In the genomic region with DNA sequence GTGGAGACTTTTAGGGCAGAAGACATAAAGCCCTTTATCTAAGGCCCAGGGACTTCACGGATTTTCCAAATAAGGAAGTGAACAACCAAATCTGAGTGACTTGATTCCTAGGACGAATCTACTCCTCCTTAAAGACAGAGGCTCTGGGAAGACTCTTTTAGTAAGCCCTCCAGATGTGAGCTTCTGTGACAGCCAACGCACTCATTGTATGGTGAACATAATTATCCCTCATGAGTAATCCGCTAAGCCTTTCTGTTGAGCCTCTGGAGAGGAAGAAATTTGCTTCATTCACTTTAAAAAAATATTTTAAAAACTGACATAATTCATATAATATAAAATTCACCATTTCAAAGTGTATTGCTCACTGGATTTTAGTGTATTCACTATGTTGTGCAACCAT, we compare ENCODE assay signal across 13 cellular contexts. TPM values are rescaled to one million over a fixed set of nuclear protein-coding genes. Genes with fewer than 3 reads are reported as not detected.
A peak's percentile ranks its signal among the peaks of the same experiment; 100 is the strongest.
DNase-seq lines count a peak whose midpoint lies in the region; ATAC-seq and TF ChIP-seq lines count a peak whose summit lies in the region.
"Had no signal": no experiment of that assay in that cellular context is flagged by ENCODE, and none has a peak within 500 bp of the region (broad histone marks: within the 10 kb centered on the region; RNA-seq: fewer than 3 reads in every experiment).

No MANE protein-coding gene starts in this region.

- H2AFZ ChIP-seq in GM23338, result no peak overlapping the region
- H2AFZ ChIP-seq: parathyroid adenoma had no signal

- no peak overlapping the region for H3K4me2 ChIP-seq in GM23338

- POLR2A ChIA-PET in CD8-positive, alpha-beta T cell (lab: Charles Lee), result interaction anchor here (1.8 kb wide), 1 partner anchor 9 kb away, joined by 5 read pairs; no protein-coding TSS in a partner anchor

- peaks cover 15% of the 10 kb centered on the region; the same call in 1 of the 2 replicates for H4K20me1 ChIP-seq in GM23338 (replicated peaks; ENCODE audit: insufficient read depth)

- H3K4me1 ChIP-seq in GM23338 (ENCODE audit: insufficient read depth) (peaks cover 8% of the 10 kb centered on the region; the same call in 1 of the 2 replicates), adipocyte (ENCODE audit: control insufficient read depth, insufficient read depth, low read length) (peaks cover 31% of the 10 kb centered on the region), gastroesophageal sphincter (peaks cover 0 to 17% (median 0%) of the 10 kb centered on the region in 3 donors)
- no peaks in the 10 kb centered on the region for H3K4me1 ChIP-seq in CD8-positive, alpha-beta T cell (ENCODE audit: insufficient read depth, low read length)

- H3K27me3 Mint-ChIP-seq in GM23338 (ENCODE audit: insufficient read depth, low read depth, poor library complexity), result no peaks in the 10 kb centered on the region
- no peaks in the 10 kb centered on the region for H3K27me3 Mint-ChIP-seq in CD8-positive, alpha-beta T cell (ENCODE audit: low read depth)

- H3K27ac ChIP-seq in GM23338 (ENCODE audit: low read depth) (peak overlapping the region; percentile 67), substantia nigra (ENCODE audit: low read depth, low read length, poor library complexity, severe bottlenecking) (peak overlapping the region; percentile 39), gastroesophageal sphincter (peak overlapping the region in 2 of 4 donors; percentile 38 to 39)
- H3K27ac ChIP-seq in CD8-positive, alpha-beta T cell (ENCODE audit: low read depth, low read length), result no peak overlapping the region
- H3K27ac ChIP-seq: parathyroid adenoma had no signal

- no peak overlapping the region for H3K27ac Mint-ChIP-seq in GM23338
- H3K27ac Mint-ChIP-seq in CD8-positive, alpha-beta T cell, result no peak overlapping the region

- H3K36me3 Mint-ChIP-seq in GM23338 (ENCODE audit: low read depth), result peaks cover 6% of the 10 kb centered on the region; the same call in 2 of the 3 replicates
- H3K36me3 Mint-ChIP-seq in CD8-positive, alpha-beta T cell, result peaks cover 89% of the 10 kb centered on the region

- intact Hi-C loops in CD8-positive, alpha-beta T cell (cut with DNase I, micrococcal nuclease), result no loop called here

- peaks cover 19% of the 10 kb centered on the region for H3K4me1 Mint-ChIP-seq in GM23338
- H3K4me1 Mint-ChIP-seq in CD8-positive, alpha-beta T cell (ENCODE audit: low read depth), result peaks cover 2% of the 10 kb centered on the region

- no peaks in the 10 kb centered on the region for H3K27me3 ChIP-seq in GM23338 (ENCODE audit: insufficient read depth)
- no peaks in the 10 kb centered on the region for H3K27me3 ChIP-seq in adipocyte (replicated peaks; ENCODE audit: control insufficient read depth, insufficient read depth, low read length)
- no peaks in the 10 kb centered on the region for H3K27me3 ChIP-seq in CD8-positive, alpha-beta T cell (ENCODE audit: insufficient read depth, low read length)
- no peaks in the 10 kb centered on the region for H3K27me3 ChIP-seq in gastroesophageal sphincter

- H3K4me3 ChIP-seq in GM23338 (no peak overlapping the region), adipocyte (ENCODE audit: low read length) (peak overlapping the region; percentile 59), gastroesophageal sphincter (no peak overlapping the region)
- no peak overlapping the region for H3K4me3 ChIP-seq in CD8-positive, alpha-beta T cell (ENCODE audit: low read depth, low read length)

- no peaks in the 10 kb centered on the region for H3F3A ChIP-seq in GM23338 (replicated peaks; ENCODE audit: low read depth)

- H3K9me2 ChIP-seq in GM23338 (ENCODE audit: insufficient read depth), result no peaks in the 10 kb centered on the region

- H3K9ac ChIP-seq in adipocyte (ENCODE audit: low read length), result peak overlapping the region; percentile 56
- H3K9ac ChIP-seq: parathyroid adenoma had no signal

- no peaks in the 10 kb centered on the region for H3K79me2 ChIP-seq in GM23338 (replicated peaks; ENCODE audit: insufficient read depth)

- H3K9me3 ChIP-seq in adipocyte (ENCODE audit: control insufficient read depth, low read length) (no peaks in the 10 kb centered on the region), gastroesophageal sphincter (no peaks in the 10 kb centered on the region)
- no peaks in the 10 kb centered on the region for H3K9me3 ChIP-seq in CD8-positive, alpha-beta T cell (ENCODE audit: low read length)

- DNase-seq in GM23338 (ENCODE audit: low spot score) (no peak), adipocyte (ENCODE audit: low read depth) (peak; percentile 63), hepatic stellate cell (ENCODE audit: low spot score) (peak; percentile 31), substantia nigra (lab: John Stamatoyannopoulos, UW) (no peak)
- DNase-seq in CD8-positive, alpha-beta T cell, result no peak
- DNase-seq: aorta, DMS 273 treated with DMSO at 0.1 percent for 48 hours, islet precursor cell, NCI-H2029, OCI-M1 had no signal

- no peak for ATAC-seq in GM23338
- ATAC-seq in CD8-positive, alpha-beta T cell, result no peak
- no peak for ATAC-seq in GM21367 (IDR thresholded peaks at IDR 0.05; ENCODE audit: unreplicated experiment)
- ATAC-seq in gastroesophageal sphincter, result no peak

- no peak for TF ChIP-seq POLR2A in gastroesophageal sphincter (IDR thresholded peaks at IDR 0.05)

- WGBS in gastroesophageal sphincter (ENCODE audit: low coverage in 1 of 2), 2 donors, result 41 to 68% methylated on average over 4 of the region's 4 CpGs

- CTCF ChIA-PET in CD8-positive, alpha-beta T cell (lab: Charles Lee), result interaction anchor here (1.3 kb wide), 1 partner anchor 23 kb away, joined by 4 read pairs; no protein-coding TSS in a partner anchor

- H3K4me3 Mint-ChIP-seq in GM23338, result no peak overlapping the region
- no peak overlapping the region for H3K4me3 Mint-ChIP-seq in CD8-positive, alpha-beta T cell

- TF ChIP-seq CTCF in GM23338 (conservative IDR thresholded peaks at IDR 0.05; ENCODE audit: low read depth in 2 of 2) (no peak), gastroesophageal sphincter (IDR thresholded peaks at IDR 0.05) (no peak)
- TF ChIP-seq CTCF in CD8-positive, alpha-beta T cell (IDR thresholded peaks at IDR 0.05), result no peak

- H3K36me3 ChIP-seq in GM23338 (ENCODE audit: insufficient read depth) (no peaks in the 10 kb centered on the region), adipocyte (ENCODE audit: control insufficient read depth, insufficient read depth, low read length, severe bottlenecking) (peaks cover 44% of the 10 kb centered on the region), gastroesophageal sphincter (peaks cover 0 to 71% of the 10 kb centered on the region in 2 donors)
- H3K36me3 ChIP-seq in CD8-positive, alpha-beta T cell (ENCODE audit: insufficient read depth, low read length), result peaks cover 11% of the 10 kb centered on the region

- H3K9me3 Mint-ChIP-seq in GM23338, result no peaks in the 10 kb centered on the region
- H3K9me3 Mint-ChIP-seq in CD8-positive, alpha-beta T cell, result no peaks in the 10 kb centered on the region

- no peak for TF ChIP-seq EP300 in gastroesophageal sphincter (IDR thresholded peaks at IDR 0.05)

TF ChIP-seq in GM23338, 12 proteins besides CTCF, POLR2A, EP300 and RAD21 (continues in another document):
- TF ChIP-seq, protein P1, sequence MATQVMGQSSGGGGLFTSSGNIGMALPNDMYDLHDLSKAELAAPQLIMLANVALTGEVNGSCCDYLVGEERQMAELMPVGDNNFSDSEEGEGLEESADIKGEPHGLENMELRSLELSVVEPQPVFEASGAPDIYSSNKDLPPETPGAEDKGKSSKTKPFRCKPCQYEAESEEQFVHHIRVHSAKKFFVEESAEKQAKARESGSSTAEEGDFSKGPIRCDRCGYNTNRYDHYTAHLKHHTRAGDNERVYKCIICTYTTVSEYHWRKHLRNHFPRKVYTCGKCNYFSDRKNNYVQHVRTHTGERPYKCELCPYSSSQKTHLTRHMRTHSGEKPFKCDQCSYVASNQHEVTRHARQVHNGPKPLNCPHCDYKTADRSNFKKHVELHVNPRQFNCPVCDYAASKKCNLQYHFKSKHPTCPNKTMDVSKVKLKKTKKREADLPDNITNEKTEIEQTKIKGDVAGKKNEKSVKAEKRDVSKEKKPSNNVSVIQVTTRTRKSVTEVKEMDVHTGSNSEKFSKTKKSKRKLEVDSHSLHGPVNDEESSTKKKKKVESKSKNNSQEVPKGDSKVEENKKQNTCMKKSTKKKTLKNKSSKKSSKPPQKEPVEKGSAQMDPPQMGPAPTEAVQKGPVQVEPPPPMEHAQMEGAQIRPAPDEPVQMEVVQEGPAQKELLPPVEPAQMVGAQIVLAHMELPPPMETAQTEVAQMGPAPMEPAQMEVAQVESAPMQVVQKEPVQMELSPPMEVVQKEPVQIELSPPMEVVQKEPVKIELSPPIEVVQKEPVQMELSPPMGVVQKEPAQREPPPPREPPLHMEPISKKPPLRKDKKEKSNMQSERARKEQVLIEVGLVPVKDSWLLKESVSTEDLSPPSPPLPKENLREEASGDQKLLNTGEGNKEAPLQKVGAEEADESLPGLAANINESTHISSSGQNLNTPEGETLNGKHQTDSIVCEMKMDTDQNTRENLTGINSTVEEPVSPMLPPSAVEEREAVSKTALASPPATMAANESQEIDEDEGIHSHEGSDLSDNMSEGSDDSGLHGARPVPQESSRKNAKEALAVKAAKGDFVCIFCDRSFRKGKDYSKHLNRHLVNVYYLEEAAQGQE (IDR thresholded peaks at IDR 0.05; ENCODE audit: unreplicated experiment), result no peak
- no peak for TF ChIP-seq STAT1 (IDR thresholded peaks at IDR 0.05; ENCODE audit: unreplicated experiment)
- no peak for TF ChIP-seq JUNB (IDR thresholded peaks at IDR 0.05; ENCODE audit: unreplicated experiment)
- no peak for TF ChIP-seq EZH2phosphoT487 (IDR thresholded peaks at IDR 0.05; ENCODE audit: unreplicated experiment)
- no peak for TF ChIP-seq CREB1 (CRISPR knock-in tag; IDR thresholded peaks at IDR 0.05; ENCODE audit: low read depth)
- TF ChIP-seq NANOG (IDR thresholded peaks at IDR 0.05; ENCODE audit: borderline replicate concordance), result no peak
- TF ChIP-seq ZNF114 (CRISPR knock-in tag; IDR thresholded peaks at IDR 0.05), result no peak
- TF ChIP-seq, protein P2, sequence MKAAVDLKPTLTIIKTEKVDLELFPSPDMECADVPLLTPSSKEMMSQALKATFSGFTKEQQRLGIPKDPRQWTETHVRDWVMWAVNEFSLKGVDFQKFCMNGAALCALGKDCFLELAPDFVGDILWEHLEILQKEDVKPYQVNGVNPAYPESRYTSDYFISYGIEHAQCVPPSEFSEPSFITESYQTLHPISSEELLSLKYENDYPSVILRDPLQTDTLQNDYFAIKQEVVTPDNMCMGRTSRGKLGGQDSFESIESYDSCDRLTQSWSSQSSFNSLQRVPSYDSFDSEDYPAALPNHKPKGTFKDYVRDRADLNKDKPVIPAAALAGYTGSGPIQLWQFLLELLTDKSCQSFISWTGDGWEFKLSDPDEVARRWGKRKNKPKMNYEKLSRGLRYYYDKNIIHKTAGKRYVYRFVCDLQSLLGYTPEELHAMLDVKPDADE (IDR thresholded peaks at IDR 0.05), result no peak

RNA-seq across cellular contexts. Expression of a gene that starts 33.5 kb away (rescaled TPM):
- total RNA-seq in GM23338 (2014; rRNA removed; shearing (Covaris generic)), result 9.8 and 13.1 TPM in 2 replicates
- 12.3 and 16.8 TPM in 2 replicates for polyA plus RNA-seq in GM23338 (2016; fragmentation: Nextera tagmentation; extraction: Ambion mirVana)
- 10 to 100 TPM; 84.4 to 85.3 TPM for total RNA-seq in CD8-positive, alpha-beta T cell
- 10 to 100 TPM; 13.2 to 18.8 (median 16.1) TPM for total RNA-seq in gastroesophageal sphincter

Comparison
In these comparisons a context has a peak if more than half of its experiments do, and no peak if none do; other contexts are left out.
1. DNase-seq: peak in adipocyte (single experiment) and hepatic stellate cell (single experiment); none in GM23338 (single experiment), substantia nigra (0 of 49) and CD8-positive, alpha-beta T cell (0 of 7).